Comparison of ENCODE assay signal across 20 cellular contexts in the genomic region with DNA sequence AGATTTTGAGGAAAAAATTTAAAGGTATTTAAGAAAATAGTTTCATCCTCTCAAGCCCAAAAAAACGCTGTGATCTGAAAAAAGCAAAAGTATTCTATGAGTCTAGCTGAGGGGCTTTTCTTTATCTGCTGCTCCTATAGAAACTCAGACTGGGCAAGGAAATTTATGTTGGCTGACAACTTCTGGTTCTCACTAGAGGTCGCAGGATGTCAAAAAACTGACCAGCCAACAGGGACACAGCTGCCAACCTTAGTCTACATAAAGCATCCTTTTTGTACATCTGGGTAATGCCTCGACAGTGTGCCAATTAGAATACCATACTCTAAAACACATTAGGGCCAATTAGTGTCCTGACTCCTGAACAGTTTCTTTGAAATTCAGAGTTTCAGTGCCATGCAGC. TPM values are rescaled to one million over a fixed set of nuclear protein-coding genes. Genes with fewer than 3 reads are reported as not detected.
A peak's percentile ranks its signal among the peaks of the same experiment; 100 is the strongest.
DNase-seq lines count a peak whose midpoint lies in the region; ATAC-seq and TF ChIP-seq lines count a peak whose summit lies in the region.
"Had no signal": no experiment of that assay in that cellular context is flagged by ENCODE, and none has a peak within 500 bp of the region (broad histone marks: within the 10 kb centered on the region; RNA-seq: fewer than 3 reads in every experiment).

No MANE protein-coding gene starts in this region.

- H3K4me3 Mint-ChIP-seq in T-helper 2 cell treated with Interferon-gamma antibody and Interleukin-4, amounts not matched to agents 5 μg/mL and 100 μg/mL, for 36 hours = no peak overlapping the region
- H3K4me3 Mint-ChIP-seq: activated T-cell treated with anti-CD3 and anti-CD28 coated beads, Interleukin-2, amount 50 U/mL, for 24 hours; naive thymus-derived CD4-positive, alpha-beta T cell had no signal

- no TSS peak for BruUV-seq in HCT116 (replicated peaks; lab: Mats Ljungman, UMichigan)

- no peaks in the 10 kb centered on the region for H3K9me2 ChIP-seq in HCT116 (ENCODE audit: insufficient read depth)

- no peak overlapping the region for H2AFZ ChIP-seq in HCT116 (ENCODE audit: low read depth, low read length, poor library complexity, severe bottlenecking)

- no peaks in the 10 kb centered on the region for H3K36me3 ChIP-seq in HCT116 (ENCODE audit: control insufficient read depth in 1 of 2, insufficient read depth in 2 of 2, low read length in 2 of 2)
- H3K36me3 ChIP-seq: adrenal gland, esophagus squamous epithelium had no signal

- H3K36me3 Mint-ChIP-seq in T-helper 2 cell treated with Interferon-gamma antibody and Interleukin-4, amounts not matched to agents 5 μg/mL and 100 μg/mL, for 36 hours (ENCODE audit: low read depth) = no peaks in the 10 kb centered on the region
- H3K36me3 Mint-ChIP-seq: naive thymus-derived CD4-positive, alpha-beta T cell had no signal

- no peak overlapping the region for H3K4me2 ChIP-seq in HCT116 (ENCODE audit: low read length)

- no peaks in the 10 kb centered on the region for H3K79me2 ChIP-seq in HCT116 (ENCODE audit: insufficient read depth, low read length)

- no peak for TF ChIP-seq POLR2A in HCT116 (IDR thresholded peaks at IDR 0.05; ENCODE audit: borderline replicate concordance, extremely low read depth, insufficient read depth, insufficient read length)

- intact Hi-C loops in HCT116 (cut with micrococcal nuclease) = loop anchor here (5.0 kb wide), 1 partner anchor 228 kb away; no protein-coding TSS in a partner anchor

- no peaks in the 10 kb centered on the region for H3K9me3 ChIP-seq in HCT116 (ENCODE audit: control insufficient read depth in 1 of 2, insufficient read depth in 1 of 2, low read depth in 1 of 2, low read length in 2 of 2)
- H3K9me3 ChIP-seq: adrenal gland, esophagus squamous epithelium, psoas muscle had no signal

- no peak overlapping the region for H3K9ac ChIP-seq in HCT116 (ENCODE audit: low read length)

- no peaks in the 10 kb centered on the region for H4K20me1 ChIP-seq in HCT116 (ENCODE audit: insufficient read depth)

- CTCF ChIA-PET in HCT116 (lab: Charles Lee) = interaction anchor here (1.0 kb wide), 1 partner anchor 227 kb away, joined by 3 read pairs; no protein-coding TSS in a partner anchor

- H3K4me3 ChIP-seq in HCT116 (replicated peaks in 1 of 2; ENCODE audit: low read depth in 1 of 2, low read length in 2 of 2) = no peak overlapping the region
- no peak overlapping the region for H3K4me3 ChIP-seq in epithelial cell of proximal tubule (ENCODE audit: low read depth, low read length)
- H3K4me3 ChIP-seq: adrenal gland, esophagus squamous epithelium, psoas muscle had no signal

- POLR2A ChIA-PET in HCT116 (lab: Charles Lee) = no interaction called here

- no peaks in the 10 kb centered on the region for H3K4me1 ChIP-seq in HCT116 (ENCODE audit: control insufficient read depth in 1 of 2, insufficient read depth in 2 of 2, low read length in 2 of 2)
- H3K4me1 ChIP-seq: adrenal gland, esophagus squamous epithelium, psoas muscle had no signal

- no peaks in the 10 kb centered on the region for H3K4me1 Mint-ChIP-seq in T-helper 2 cell treated with Interferon-gamma antibody and Interleukin-4, amounts not matched to agents 5 μg/mL and 100 μg/mL, for 36 hours (ENCODE audit: low read depth)
- H3K4me1 Mint-ChIP-seq: naive thymus-derived CD4-positive, alpha-beta T cell had no signal

- no peak overlapping the region for H3K27ac Mint-ChIP-seq in T-helper 2 cell treated with Interferon-gamma antibody and Interleukin-4, amounts not matched to agents 5 μg/mL and 100 μg/mL, for 36 hours
- H3K27ac Mint-ChIP-seq: activated T-cell treated with anti-CD3 and anti-CD28 coated beads, Interleukin-2, amount 50 U/mL, for 24 hours; naive thymus-derived CD4-positive, alpha-beta T cell had no signal

- H3K9me3 Mint-ChIP-seq in T-helper 2 cell treated with Interferon-gamma antibody and Interleukin-4, amounts not matched to agents 5 μg/mL and 100 μg/mL, for 36 hours = no peaks in the 10 kb centered on the region
- H3K9me3 Mint-ChIP-seq: activated T-cell treated with anti-CD3 and anti-CD28 coated beads, Interleukin-2, amount 50 U/mL, for 24 hours; naive thymus-derived CD4-positive, alpha-beta T cell had no signal

- peak; percentile 51 for TF ChIP-seq RAD21 in HCT116 (IDR thresholded peaks at IDR 0.05; ENCODE audit: low read depth)

- H3K27ac ChIP-seq in C4-2B (no peak overlapping the region), HCT116 (ENCODE audit: low read depth, low read length) (no peak overlapping the region)
- H3K27ac ChIP-seq: adrenal gland, esophagus squamous epithelium, psoas muscle had no signal

- H3K27me3 Mint-ChIP-seq in T-helper 2 cell treated with Interferon-gamma antibody and Interleukin-4, amounts not matched to agents 5 μg/mL and 100 μg/mL, for 36 hours (ENCODE audit: low read depth) = no peaks in the 10 kb centered on the region
- H3K27me3 Mint-ChIP-seq: activated T-cell treated with anti-CD3 and anti-CD28 coated beads, Interleukin-2, amount 50 U/mL, for 24 hours; naive thymus-derived CD4-positive, alpha-beta T cell had no signal

- DNase-seq in HCT116 (ENCODE audit: low read depth, low spot score) (no peak), RPMI7951 (ENCODE audit: low read depth) (peak; percentile 3), epithelial cell of proximal tubule (ENCODE audit: low read depth) (no peak), SIG-M5 treated with dmso at 0.1 percent for 504 hours (lab: John Stamatoyannopoulos, UW; ENCODE audit: unreplicated experiment) (no peak), epidermal melanocyte (ENCODE audit: insufficient read length, low spot score) (no peak)
- no peak for DNase-seq in T-helper 2 cell treated with Interferon-gamma antibody and Interleukin-4, amounts not matched to agents 5 μg/mL and 100 μg/mL, for 36 hours (ENCODE audit: low spot score)
- DNase-seq in activated CD4-positive, alpha-beta T cell treated with anti-CD3 and anti-CD28 coated beads, Interleukin-2, amount 50 U/mL, for 48 hours = no peak
- DNase-seq: activated CD4-positive, alpha-beta T cell treated with anti-CD3 and anti-CD28 coated beads for 4 hours; activated T-cell treated with anti-CD3 and anti-CD28 coated beads, Interleukin-2, amount 50 U/mL, for 24 hours; adrenal gland; cortex of kidney; esophagus squamous epithelium; hypothalamus; naive thymus-derived CD4-positive, alpha-beta T cell; NCI-H226; psoas muscle; T-helper 2 cell had no signal

- RAD21 ChIA-PET in HCT116 (lab: Charles Lee; ENCODE audit: low non-redundant PET in 1 of 2, low total read pairs in 2 of 2, uncharacterized antibody in 2 of 2, unreplicated experiment in 2 of 2) = no interaction called here

- TF ChIP-seq CTCF in C4-2B (conservative IDR thresholded peaks at IDR 0.05) (peak; percentile 46), HCT116 (IDR thresholded peaks at IDR 0.05 in 2 of 3, conservative IDR thresholded peaks at IDR 0.05 in 1 of 3; ENCODE audit: borderline replicate concordance in 1 of 3, insufficient read depth in 1 of 3, low read depth in 2 of 3, low read length in 2 of 3) (no peak; a peak in 1 of 6 replicates), epithelial cell of proximal tubule (conservative IDR thresholded peaks at IDR 0.05; ENCODE audit: low read depth, low read length) (peak; percentile 29)

- peak; percentile 67 for ATAC-seq in HCT116
- ATAC-seq: left lobe of liver; naive thymus-derived CD4-positive, alpha-beta T cell; psoas muscle had no signal

- no peaks in the 10 kb centered on the region for H3K27me3 ChIP-seq in HCT116 (ENCODE audit: insufficient read depth, low read length)
- H3K27me3 ChIP-seq: adrenal gland, esophagus squamous epithelium had no signal

TF ChIP-seq in HCT116, 20 proteins besides CTCF, POLR2A, EP300 and RAD21:
- TF ChIP-seq, protein P1, sequence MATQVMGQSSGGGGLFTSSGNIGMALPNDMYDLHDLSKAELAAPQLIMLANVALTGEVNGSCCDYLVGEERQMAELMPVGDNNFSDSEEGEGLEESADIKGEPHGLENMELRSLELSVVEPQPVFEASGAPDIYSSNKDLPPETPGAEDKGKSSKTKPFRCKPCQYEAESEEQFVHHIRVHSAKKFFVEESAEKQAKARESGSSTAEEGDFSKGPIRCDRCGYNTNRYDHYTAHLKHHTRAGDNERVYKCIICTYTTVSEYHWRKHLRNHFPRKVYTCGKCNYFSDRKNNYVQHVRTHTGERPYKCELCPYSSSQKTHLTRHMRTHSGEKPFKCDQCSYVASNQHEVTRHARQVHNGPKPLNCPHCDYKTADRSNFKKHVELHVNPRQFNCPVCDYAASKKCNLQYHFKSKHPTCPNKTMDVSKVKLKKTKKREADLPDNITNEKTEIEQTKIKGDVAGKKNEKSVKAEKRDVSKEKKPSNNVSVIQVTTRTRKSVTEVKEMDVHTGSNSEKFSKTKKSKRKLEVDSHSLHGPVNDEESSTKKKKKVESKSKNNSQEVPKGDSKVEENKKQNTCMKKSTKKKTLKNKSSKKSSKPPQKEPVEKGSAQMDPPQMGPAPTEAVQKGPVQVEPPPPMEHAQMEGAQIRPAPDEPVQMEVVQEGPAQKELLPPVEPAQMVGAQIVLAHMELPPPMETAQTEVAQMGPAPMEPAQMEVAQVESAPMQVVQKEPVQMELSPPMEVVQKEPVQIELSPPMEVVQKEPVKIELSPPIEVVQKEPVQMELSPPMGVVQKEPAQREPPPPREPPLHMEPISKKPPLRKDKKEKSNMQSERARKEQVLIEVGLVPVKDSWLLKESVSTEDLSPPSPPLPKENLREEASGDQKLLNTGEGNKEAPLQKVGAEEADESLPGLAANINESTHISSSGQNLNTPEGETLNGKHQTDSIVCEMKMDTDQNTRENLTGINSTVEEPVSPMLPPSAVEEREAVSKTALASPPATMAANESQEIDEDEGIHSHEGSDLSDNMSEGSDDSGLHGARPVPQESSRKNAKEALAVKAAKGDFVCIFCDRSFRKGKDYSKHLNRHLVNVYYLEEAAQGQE (IDR thresholded peaks at IDR 0.05; ENCODE audit: low read depth) = no peak
- no peak for TF ChIP-seq SP1 (IDR thresholded peaks at IDR 0.05; ENCODE audit: low read depth)
- TF ChIP-seq POLR2AphosphoS5 (IDR thresholded peaks at IDR 0.05; ENCODE audit: low read depth, low read length) = no peak
- TF ChIP-seq, protein P2, sequence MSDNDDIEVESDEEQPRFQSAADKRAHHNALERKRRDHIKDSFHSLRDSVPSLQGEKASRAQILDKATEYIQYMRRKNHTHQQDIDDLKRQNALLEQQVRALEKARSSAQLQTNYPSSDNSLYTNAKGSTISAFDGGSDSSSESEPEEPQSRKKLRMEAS (IDR thresholded peaks at IDR 0.05) = no peak
- no peak for TF ChIP-seq EGR1 (IDR thresholded peaks at IDR 0.05; ENCODE audit: low read depth)
- no peak for TF ChIP-seq SIN3A (IDR thresholded peaks at IDR 0.05; ENCODE audit: low read depth)

RNA-seq across cellular contexts. Expression of a gene that starts 8.8 kb away (rescaled TPM):
- 0.37 TPM for total RNA-seq in HCT116 (2021; ENCODE audit: unreplicated experiment)
- 0.07 and 0.25 TPM in 2 replicates for polyA plus RNA-seq in HCT116 (2012)
- total RNA-seq in RPMI7951 (2014; rRNA removed; shearing (Covaris generic)) = 0.20 TPM in 1 of 2 replicates, not detected in the other
- total RNA-seq in epithelial cell of proximal tubule = 2.0 and 2.6 TPM in 2 replicates
- total RNA-seq: HT-29; naive thymus-derived CD4-positive, alpha-beta T cell had no signal
- polyA plus RNA-seq: naive thymus-derived CD4-positive, alpha-beta T cell had no signal

Comparison
In these comparisons a context has a peak if more than half of its experiments do, and no peak if none do; other contexts are left out.
1. CTCF ChIP-seq: peak in C4-2B (single experiment) and epithelial cell of proximal tubule (single experiment); none in HCT116 (0 of 3).